In the genomic region with DNA sequence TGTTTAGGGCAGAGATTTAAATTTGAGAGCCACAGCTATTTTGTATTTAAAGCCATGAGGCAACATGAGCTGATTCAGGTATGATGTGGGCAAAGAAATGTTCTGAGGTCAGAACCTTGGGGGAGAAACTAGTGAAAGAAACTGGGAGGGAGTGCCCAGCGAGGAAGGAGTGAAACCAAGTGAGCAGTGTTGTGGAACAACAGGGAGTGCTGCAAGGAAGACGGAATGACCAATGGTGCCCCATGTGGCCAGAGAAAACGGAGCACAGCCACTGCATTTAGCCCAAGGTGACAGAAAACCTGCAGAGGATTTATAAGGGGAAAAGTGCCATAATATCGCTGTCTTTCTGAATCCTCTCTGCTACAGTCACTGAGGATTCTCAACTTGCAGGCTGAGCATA, we compare ENCODE assay signal across 14 cellular contexts.
DNase-seq lines count a peak whose midpoint lies in the region; ATAC-seq and TF ChIP-seq lines count a peak whose summit lies in the region.
"Had no signal": no experiment of that assay in that cellular context is flagged by ENCODE, and none has a peak within 500 bp of the region (broad histone marks: within the 10 kb centered on the region; RNA-seq: fewer than 3 reads in every experiment).

No MANE protein-coding gene starts in this region.

- H3K4me3 ChIP-seq in hepatocyte = no peak overlapping the region
- H3K4me3 ChIP-seq in colonic mucosa = no peak overlapping the region

- no peaks in the 10 kb centered on the region for H3K36me3 ChIP-seq in hepatocyte (replicated peaks; ENCODE audit: insufficient read depth, low read depth)
- H3K36me3 ChIP-seq in colonic mucosa = no peaks in the 10 kb centered on the region

- H3K27ac ChIP-seq in hepatocyte = no peak overlapping the region
- no peak overlapping the region for H3K27ac ChIP-seq in colonic mucosa

- H3K4me2 ChIP-seq in hepatocyte = no peak overlapping the region

- H4K20me1 ChIP-seq in hepatocyte (ENCODE audit: insufficient read depth, poor library complexity, severe bottlenecking) = no peaks in the 10 kb centered on the region

- no peaks in the 10 kb centered on the region for H3K79me2 ChIP-seq in hepatocyte

- no peaks in the 10 kb centered on the region for H3K9me2 ChIP-seq in hepatocyte (replicated peaks; ENCODE audit: insufficient read depth)

- H3K4me1 ChIP-seq in hepatocyte (ENCODE audit: insufficient read depth) (no peaks in the 10 kb centered on the region), colonic mucosa (no peaks in the 10 kb centered on the region)

- H2AFZ ChIP-seq in hepatocyte = no peak overlapping the region

- WGBS in hepatocyte (ENCODE audit: low lambda C conversion rate, missing lambda C conversion rate) = 48% methylated on average over 4 of the region's 4 CpGs

- no peak overlapping the region for H3K9ac ChIP-seq in colonic mucosa (ENCODE audit: low read depth in 2 of 2, low read length in 2 of 2)

- TF ChIP-seq CTCF in hepatocyte (IDR thresholded peaks at IDR 0.05; ENCODE audit: poor library complexity) = peak; percentile 27
- TF ChIP-seq CTCF in colonic mucosa (IDR thresholded peaks at IDR 0.05) = no peak

- intact Hi-C loops in colonic mucosa (cut with DNase I) = no loop called here

- H3K27me3 ChIP-seq in hepatocyte (no peaks in the 10 kb centered on the region), colonic mucosa (no peaks in the 10 kb centered on the region)

- DNase-seq in DMS 273 (lab: John Stamatoyannopoulos, UW; ENCODE audit: unreplicated experiment) (peak; percentile 12), DMS 273 treated with DMSO at 0.1 percent for 48 hours (lab: John Stamatoyannopoulos, UW) (no peak), NCI-H69 (lab: John Stamatoyannopoulos, UW) (peak; percentile 17), hepatocyte (ENCODE audit: low spot score) (peak; percentile 23), retina (peak; percentile 14), colonic mucosa (no peak)
- DNase-seq: 8988T; CD8-positive, alpha-beta memory T cell; left colon; NCI-H1105 treated with DMSO at 0.1 percent for 48 hours; SHP77 had no signal

- no peaks in the 10 kb centered on the region for H3K9me3 ChIP-seq in hepatocyte (ENCODE audit: low read depth)
- no peaks in the 10 kb centered on the region for H3K9me3 ChIP-seq in colonic mucosa

- no peak for ATAC-seq in HG03432 (IDR thresholded peaks at IDR 0.05; ENCODE audit: unreplicated experiment)
- no peak for ATAC-seq in GM19035 (IDR thresholded peaks at IDR 0.05; ENCODE audit: unreplicated experiment)
- ATAC-seq: activated naive CD4-positive, alpha-beta T cell treated with anti-CD3 and anti-CD28 coated beads, Interleukin-2, amount 50 U/mL, for 72 hours; left colon had no signal

Comparison
In these comparisons a context has a peak if more than half of its experiments do, and no peak if none do; other contexts are left out.
1. DNase-seq: peak in DMS 273 (single experiment), NCI-H69 (single experiment), hepatocyte (single experiment) and retina (single experiment); none in DMS 273 treated with DMSO at 0.1 percent for 48 hours (single experiment) and colonic mucosa (single experiment).